In the genomic region with DNA sequence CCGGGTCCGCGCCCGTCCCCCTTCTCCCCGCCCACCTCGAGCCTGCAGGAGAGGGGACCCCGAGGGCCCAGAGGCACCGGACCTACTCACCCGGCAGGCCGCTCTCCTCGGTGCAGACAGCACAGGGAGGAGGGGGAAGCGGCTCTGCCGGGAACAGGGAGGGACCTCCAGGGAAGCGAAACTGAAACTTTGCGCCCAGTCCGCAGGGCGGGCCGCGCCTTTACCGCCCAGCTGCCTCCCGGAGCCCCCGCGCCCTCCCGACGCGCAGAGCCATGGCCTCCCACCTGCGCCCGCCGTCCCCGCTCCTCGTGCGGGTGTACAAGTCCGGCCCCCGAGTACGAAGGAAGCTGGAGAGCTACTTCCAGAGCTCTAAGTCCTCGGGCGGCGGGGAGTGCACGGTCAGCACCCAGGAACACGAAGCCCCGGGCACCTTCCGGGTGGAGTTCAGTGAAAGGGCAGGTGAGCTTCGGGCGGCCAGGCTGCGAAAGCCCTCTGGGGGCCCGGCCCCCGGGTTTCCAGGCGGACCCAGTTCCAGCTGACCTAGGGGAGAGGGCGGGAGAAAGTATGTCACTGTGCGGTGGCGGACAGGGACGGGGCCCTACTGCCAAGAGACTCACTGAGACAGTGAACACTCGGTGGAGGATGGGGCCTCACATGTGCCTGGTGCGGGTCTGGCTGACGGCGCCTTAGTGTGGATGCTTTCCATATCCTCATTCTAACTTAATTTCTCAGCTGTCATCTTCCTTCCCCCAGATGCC, we compare ENCODE assay signal across 8 cellular contexts. TPM values are rescaled to one million over a fixed set of nuclear protein-coding genes. Genes with fewer than 3 reads are reported as not detected.
DNase-seq lines count a peak whose midpoint lies in the region; ATAC-seq lines count a peak whose summit lies in the region.

Gene DTX3L (plus strand): TSS at position 184 of the 758 bp plus-strand sequence. CDS start 89 bp downstream, at position 273.
Gene PARP9 (minus strand): TSS at position 146 of the 758 bp plus-strand sequence. CDS start 4,680 bp downstream, outside the sequence.

- H3K4me3 ChIP-seq in naive thymus-derived CD4-positive, alpha-beta T cell (ENCODE audit: low read length), result peak within 1 kb of the TSS; percentile 75

- H3K9me3 Mint-ChIP-seq in activated T-helper 17 cell treated with anti-CD3 and anti-CD28 coated beads, Interleukin-2, amount 50 U/mL, for 72 hours, result no peaks in the 10 kb centered on the region
- no peaks in the 10 kb centered on the region for H3K9me3 Mint-ChIP-seq in naive thymus-derived CD4-positive, alpha-beta T cell
- H3K9me3 Mint-ChIP-seq in stimulated activated memory B cell treated with anti-CD40 and anti-IgM and Interleukin-4, amounts not matched to agents 10 μg/mL and 1 μg/mL and 100 μg/mL, for 72 hours, result no peaks in the 10 kb centered on the region

- H3K9me3 ChIP-seq in naive thymus-derived CD4-positive, alpha-beta T cell (ENCODE audit: control insufficient read depth in 2 of 3, low read length in 3 of 3), result no peaks in the 10 kb centered on the region

- CTCF ChIA-PET in naive thymus-derived CD4-positive, alpha-beta T cell (lab: Charles Lee), result interaction anchor here (1.0 to 10.1 kb wide), 3 partner anchors 10 to 115 kb away, joined by 3 to 154 read pairs (median 6); partner anchors contain the start of gene PARP14

- DNase-seq in D341Med (ENCODE audit: low spot score) (peak; percentile 39), HuH-7.5 (ENCODE audit: low spot score) (peak; percentile 84), RPMI7951 (ENCODE audit: low read depth) (peak; percentile 85), fibroblast of gingiva (ENCODE audit: low read depth) (peak; percentile 75)
- DNase-seq in naive thymus-derived CD4-positive, alpha-beta T cell, result peak; percentile 50 to 82 (median 77)

- H3K4me1 Mint-ChIP-seq in activated T-helper 17 cell treated with anti-CD3 and anti-CD28 coated beads, Interleukin-2, amount 50 U/mL, for 72 hours, result peaks cover 46% of the 10 kb centered on the region
- peaks cover 58 to 91% (median 79%) of the 10 kb centered on the region in 7 donors for H3K4me1 Mint-ChIP-seq in naive thymus-derived CD4-positive, alpha-beta T cell
- peaks cover 91% of the 10 kb centered on the region for H3K4me1 Mint-ChIP-seq in stimulated activated memory B cell treated with anti-CD40 and anti-IgM and Interleukin-4, amounts not matched to agents 10 μg/mL and 1 μg/mL and 100 μg/mL, for 72 hours

- H3K4me1 ChIP-seq in naive thymus-derived CD4-positive, alpha-beta T cell (ENCODE audit: control insufficient read depth in 2 of 2, insufficient read depth in 2 of 2, low read length in 2 of 2), result peaks cover 34 to 45% of the 10 kb centered on the region in 2 donors

- peak within 1 kb of the TSS; percentile 97 for H3K27ac Mint-ChIP-seq in activated T-helper 17 cell treated with anti-CD3 and anti-CD28 coated beads, Interleukin-2, amount 50 U/mL, for 72 hours
- peak within 1 kb of the TSS; percentile 97 to 99 (median 98) for H3K27ac Mint-ChIP-seq in naive thymus-derived CD4-positive, alpha-beta T cell
- peak within 1 kb of the TSS; percentile 89 for H3K27ac Mint-ChIP-seq in stimulated activated memory B cell treated with anti-CD40 and anti-IgM and Interleukin-4, amounts not matched to agents 10 μg/mL and 1 μg/mL and 100 μg/mL, for 72 hours

- H3K27me3 ChIP-seq in naive thymus-derived CD4-positive, alpha-beta T cell (ENCODE audit: control insufficient read depth in 2 of 2, insufficient read depth in 2 of 2, low read length in 2 of 2), result no peaks in the 10 kb centered on the region

- H3K27ac ChIP-seq in naive thymus-derived CD4-positive, alpha-beta T cell (ENCODE audit: low read depth, low read length), result peak within 1 kb of the TSS; percentile 98

- POLR2A ChIA-PET in naive thymus-derived CD4-positive, alpha-beta T cell (lab: Charles Lee), result interaction anchor here (0.8 to 7.6 kb wide), 11 partner anchors 11 to 180 kb away, joined by 3 to 84 read pairs (median 5); partner anchors contain the start of genes FAM162A, KPNA1, PARP14 and PARP15

- no peaks in the 10 kb centered on the region for H3K27me3 Mint-ChIP-seq in activated T-helper 17 cell treated with anti-CD3 and anti-CD28 coated beads, Interleukin-2, amount 50 U/mL, for 72 hours
- H3K27me3 Mint-ChIP-seq in naive thymus-derived CD4-positive, alpha-beta T cell, result no peaks in the 10 kb centered on the region
- no peaks in the 10 kb centered on the region for H3K27me3 Mint-ChIP-seq in stimulated activated memory B cell treated with anti-CD40 and anti-IgM and Interleukin-4, amounts not matched to agents 10 μg/mL and 1 μg/mL and 100 μg/mL, for 72 hours

- H3K36me3 Mint-ChIP-seq in activated T-helper 17 cell treated with anti-CD3 and anti-CD28 coated beads, Interleukin-2, amount 50 U/mL, for 72 hours (ENCODE audit: low read depth), result peaks cover 43% of the 10 kb centered on the region
- peaks cover 15 to 71% (median 18%) of the 10 kb centered on the region in 5 donors for H3K36me3 Mint-ChIP-seq in naive thymus-derived CD4-positive, alpha-beta T cell
- H3K36me3 Mint-ChIP-seq in stimulated activated memory B cell treated with anti-CD40 and anti-IgM and Interleukin-4, amounts not matched to agents 10 μg/mL and 1 μg/mL and 100 μg/mL, for 72 hours, result peaks cover 35% of the 10 kb centered on the region

- H3K36me3 ChIP-seq in naive thymus-derived CD4-positive, alpha-beta T cell (ENCODE audit: control insufficient read depth in 2 of 3, insufficient read depth in 3 of 3, low read length in 3 of 3), result peaks cover 0 to 36% (median 0%) of the 10 kb centered on the region in 3 experiments

- intact Hi-C loops in naive thymus-derived CD4-positive, alpha-beta T cell (cut with micrococcal nuclease), result loop anchor here (1.0 to 5.0 kb wide), 17 partner anchors 9 to 1018 kb away; partner anchors contain the start of genes HSPBAP1 (in 2 of the 2), SEC22A (in 2 of the 2), EAF2 (in 1 of the 2) and FAM162A (in 1 of the 2)

- peak; percentile 44 for ATAC-seq in GM21526 (IDR thresholded peaks at IDR 0.05; ENCODE audit: low FRiP score, unreplicated experiment)
- ATAC-seq in activated T-helper 17 cell treated with anti-CD3 and anti-CD28 coated beads, Interleukin-2, amount 50 U/mL, for 72 hours (replicated peaks), result peak; percentile 87
- ATAC-seq in naive thymus-derived CD4-positive, alpha-beta T cell, result peak; percentile 95
- peak; percentile 92 for ATAC-seq in stimulated activated memory B cell treated with anti-CD40 and anti-IgM and Interleukin-4, amounts not matched to agents 10 μg/mL and 1 μg/mL and 100 μg/mL, for 72 hours

- peak within 1 kb of the TSS; percentile 95 for H3K4me3 Mint-ChIP-seq in activated T-helper 17 cell treated with anti-CD3 and anti-CD28 coated beads, Interleukin-2, amount 50 U/mL, for 72 hours
- H3K4me3 Mint-ChIP-seq in naive thymus-derived CD4-positive, alpha-beta T cell, result peak within 1 kb of the TSS; percentile 88 to 100 (median 98)
- H3K4me3 Mint-ChIP-seq in stimulated activated memory B cell treated with anti-CD40 and anti-IgM and Interleukin-4, amounts not matched to agents 10 μg/mL and 1 μg/mL and 100 μg/mL, for 72 hours, result peak within 1 kb of the TSS; percentile 95

RNA-seq across cellular contexts. Expression of gene DTX3L, which starts in this region (rescaled TPM):
- 24.3 and 24.9 TPM in 2 replicates for total RNA-seq in RPMI7951 (2014; rRNA removed; shearing (Covaris generic))
- 10 to 100 TPM; 26.0 to 44.0 TPM for total RNA-seq in activated T-helper 17 cell treated with anti-CD3 and anti-CD28 coated beads, Interleukin-2, amount 50 U/mL, for 72 hours
- total RNA-seq in naive thymus-derived CD4-positive, alpha-beta T cell, result 100 to 1,000 TPM in 1 of 5 experiments, 10 to 100 TPM in 4; 28.6 to 164 (median 35.8) TPM
- polyA plus RNA-seq in naive thymus-derived CD4-positive, alpha-beta T cell, result 10 to 100 TPM; 27.5 to 31.2 TPM

RNA-seq across cellular contexts. Expression of gene PARP9, which starts in this region (rescaled TPM):
- total RNA-seq in RPMI7951 (2014; rRNA removed; shearing (Covaris generic)), result 17.4 and 22.1 TPM in 2 replicates
- total RNA-seq in activated T-helper 17 cell treated with anti-CD3 and anti-CD28 coated beads, Interleukin-2, amount 50 U/mL, for 72 hours, result 10 to 100 TPM; 25.2 to 35.1 TPM
- 100 to 1,000 TPM in 1 of 5 experiments, 10 to 100 TPM in 4; 17.6 to 165 (median 24.4) TPM for total RNA-seq in naive thymus-derived CD4-positive, alpha-beta T cell
- 10 to 100 TPM; 22.4 to 39.0 TPM for polyA plus RNA-seq in naive thymus-derived CD4-positive, alpha-beta T cell

Comparison
In these comparisons a context has a peak if more than half of its experiments do, and no peak if none do; other contexts are left out.
1. Peak in every context shown above with its lines: DNase-seq, ATAC-seq, H3K4me3 ChIP-seq and H3K27ac ChIP-seq.
2. ATAC-seq: peak in every context shown above with its lines; median percentile 95 in naive thymus-derived CD4-positive, alpha-beta T cell; 92 in stimulated activated memory B cell treated with anti-CD40 and anti-IgM and Interleukin-4, amounts not matched to agents 10 μg/mL and 1 μg/mL and 100 μg/mL, for 72 hours; 87 in activated T-helper 17 cell treated with anti-CD3 and anti-CD28 coated beads, Interleukin-2, amount 50 U/mL, for 72 hours; 44 in GM21526.